In the genomic region with DNA sequence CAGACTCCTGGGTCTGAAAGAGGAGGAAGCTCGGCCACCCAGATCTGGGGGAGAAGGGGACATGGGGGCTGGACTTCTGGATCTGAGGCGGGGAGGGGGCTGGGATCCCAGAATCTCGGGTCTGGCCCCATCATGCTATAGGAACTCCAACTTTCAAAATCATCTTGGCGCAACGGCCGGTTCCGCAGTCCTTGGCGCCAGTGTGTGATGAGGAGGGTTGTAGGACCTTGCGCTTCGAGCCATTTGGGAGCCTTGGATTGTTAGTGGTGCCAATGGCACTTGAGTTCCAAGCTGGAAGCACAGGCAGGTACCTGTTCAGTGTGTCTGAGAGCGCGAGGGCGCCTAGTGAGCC, we compare ENCODE assay signal across 8 cellular contexts. TPM values are rescaled to one million over a fixed set of nuclear protein-coding genes. Genes with fewer than 3 reads are reported as not detected.
DNase-seq lines count a peak whose midpoint lies in the region; ATAC-seq and TF ChIP-seq lines count a peak whose summit lies in the region.

No MANE protein-coding gene starts in this region.

- peak overlapping the region; percentile 88 for H3K4me3 ChIP-seq in AG09309 (ENCODE audit: control insufficient read depth, low read depth, low read length)
- peak overlapping the region; percentile 83 for H3K4me3 ChIP-seq in choroid plexus epithelial cell (ENCODE audit: low read depth, low read length)

- peak overlapping the region; percentile 93 to 99 (median 98) for H3K27ac Mint-ChIP-seq in naive B cell

- no peaks in the 10 kb centered on the region for H3K27me3 Mint-ChIP-seq in naive B cell

- H3K4me3 Mint-ChIP-seq in naive B cell, result peak overlapping the region; percentile 89 to 100 (median 96)

- H3K4me1 Mint-ChIP-seq in naive B cell, result peaks cover 39 to 49% (median 47%) of the 10 kb centered on the region in 3 donors

- H3K9me3 ChIP-seq in KOPT-K1 (ENCODE audit: insufficient read depth, low read length, poor library complexity, severe bottlenecking), result no peaks in the 10 kb centered on the region

- TF ChIP-seq CTCF in AG09309 (IDR thresholded peaks at IDR 0.05; ENCODE audit: control insufficient read depth, insufficient read depth, low read depth, low read length, missing control alignments) (no peak), choroid plexus epithelial cell (conservative IDR thresholded peaks at IDR 0.05; ENCODE audit: low read depth, low read length) (no peak)

- peaks cover 0 to 2% (median 0%) of the 10 kb centered on the region in 7 donors for H3K9me3 Mint-ChIP-seq in naive B cell

- no peak for ATAC-seq in naive B cell (ENCODE audit: low read depth in 2 of 2)

- H3K36me3 Mint-ChIP-seq in naive B cell, result peaks cover 0 to 3% of the 10 kb centered on the region in 2 donors

- H3K36me3 ChIP-seq in KOPT-K1 (ENCODE audit: insufficient read depth, low read length), result peaks cover 12% of the 10 kb centered on the region; the same call in 1 of the 2 replicates

- DNase-seq in AG09309 (ENCODE audit: low read depth) (no peak), choroid plexus epithelial cell (ENCODE audit: low read depth) (no peak), naive B cell (no peak), SHP77 (lab: John Stamatoyannopoulos, UW) (no peak), NCI-H82 (lab: John Stamatoyannopoulos, UW) (no peak), NCI-H1417 treated with DMSO at 0.1 percent for 48 hours (lab: John Stamatoyannopoulos, UW) (no peak)
- no peak for DNase-seq in activated CD8-positive, alpha-beta memory T cell treated with anti-CD3 and anti-CD28 coated beads, Interleukin-2, amount 50 U/mL, for 48 hours

- peak overlapping the region; percentile 89 for H3K27ac ChIP-seq in KOPT-K1 (ENCODE audit: low read depth, low read length, poor library complexity, severe bottlenecking)

RNA-seq across cellular contexts. Expression of a gene that starts 0.3 kb away (rescaled TPM):
- 10 to 100 TPM; 39.7 to 63.2 (median 50.0) TPM for polyA plus RNA-seq in naive B cell (ENCODE audit: low read depth in 6 of 6)

RNA-seq across cellular contexts. Expression of a gene that starts 0.9 kb away (rescaled TPM):
- polyA plus RNA-seq in naive B cell (ENCODE audit: low read depth in 6 of 6), result 10 to 100 TPM; 16.0 to 24.1 (median 20.5) TPM

RNA-seq across cellular contexts. Expression of a gene that starts 22.9 kb away (rescaled TPM):
- polyA plus RNA-seq in naive B cell (ENCODE audit: low read depth in 6 of 6), result not detected

RNA-seq across cellular contexts. Expression of a gene that starts 28.9 kb away (rescaled TPM):
- 1,000 to 10,000 TPM; 5,752 to 7,301 (median 6,284) TPM for polyA plus RNA-seq in naive B cell (ENCODE audit: low read depth in 6 of 6)

RNA-seq across cellular contexts. Expression of a gene that starts 30.1 kb away (rescaled TPM):
- polyA plus RNA-seq in naive B cell (ENCODE audit: low read depth in 6 of 6), result not detected
